24 cellular contexts compared by ENCODE assay signal in genomic region chr12:29883558-29883957, GRCh38.
DNase-seq lines count a peak whose midpoint lies in the region; ATAC-seq and TF ChIP-seq lines count a peak whose summit lies in the region.
"Had no signal": no experiment of that assay in that cellular context is flagged by ENCODE, and none has a peak within 500 bp of the region (broad histone marks: within the 10 kb centered on the region; RNA-seq: fewer than 3 reads in every experiment).

No MANE protein-coding gene starts in this region.

- H3K36me3 Mint-ChIP-seq in WTC11 (peaks cover 65% of the 10 kb centered on the region), nephron (ENCODE audit: low read depth) (peaks cover 4% of the 10 kb centered on the region)
- H3K36me3 Mint-ChIP-seq: CD14-positive monocyte; CD8-positive, alpha-beta memory T cell had no signal

- H3K9me3 Mint-ChIP-seq in WTC11 (peaks cover 70% of the 10 kb centered on the region), nephron (peaks cover 12% of the 10 kb centered on the region)

- POLR2A ChIA-PET in WTC11 (lab: Charles Lee): interaction anchor here (0.6 kb wide), 1 partner anchor 398 kb away, joined by 3 read pairs; no protein-coding TSS in a partner anchor

- H3K4me1 ChIP-seq in right atrium auricular region (no peaks in the 10 kb centered on the region), prostate gland (replicated peaks) (no peaks in the 10 kb centered on the region)
- H3K4me1 ChIP-seq: BE2C had no signal

- H3K36me3 ChIP-seq in right atrium auricular region (no peaks in the 10 kb centered on the region), prostate gland (no peaks in the 10 kb centered on the region)
- H3K36me3 ChIP-seq: BE2C, HAP-1 had no signal

- CTCF ChIA-PET in WTC11 (lab: Charles Lee): no interaction called here

- intact Hi-C loops in Right ventricle myocardium superior (cut with DNase I): no loop called here
- intact Hi-C loops in prostate gland (cut with DNase I): loop anchor here (5.0 to 10.0 kb wide), 2 partner anchors 86 to 329 kb away; no protein-coding TSS in a partner anchor

- DNase-seq in Right ventricle myocardium superior (no peak), right atrium auricular region (ENCODE audit: low spot score) (no peak), WTC11 (ENCODE audit: low spot score) (no peak), NCI-H1436 (lab: John Stamatoyannopoulos, UW) (no peak), prostate gland (ENCODE audit: low spot score) (no peak)
- DNase-seq: 8988T; ACHN; BE2C; Calu3; CD8-positive, alpha-beta memory T cell; DMS79 treated with DMSO at 0.1 percent for 48 hours; HFFc6; NCI-H1048; NCI-H1417 treated with DMSO at 0.1 percent for 48 hours; NCI-H187 treated with DMSO at 0.1 percent for 48 hours; NCI-H2107; NCI-H526; NK-92 treated with Interleukin-12 subunit alpha and Interleukin-12 subunit beta, amount 100 ng/mL, for 24 hours; PC-3 had no signal

- no peak overlapping the region for H3K4me3 Mint-ChIP-seq in WTC11
- H3K4me3 Mint-ChIP-seq in nephron: no peak overlapping the region
- H3K4me3 Mint-ChIP-seq: CD14-positive monocyte; CD8-positive, alpha-beta memory T cell; HFFc6 had no signal

- TF ChIP-seq POLR2A in prostate gland (IDR thresholded peaks at IDR 0.05): no peak

- ATAC-seq in Right ventricle myocardium superior (ENCODE audit: poor library complexity) (peak; percentile 57), WTC11 (no peak), GM21737 (IDR thresholded peaks at IDR 0.05; ENCODE audit: unreplicated experiment) (no peak), HG03520 (IDR thresholded peaks at IDR 0.05; ENCODE audit: unreplicated experiment) (no peak)
- ATAC-seq: PC-3 had no signal

- no peaks in the 10 kb centered on the region for H3K27me3 ChIP-seq in right atrium auricular region
- no peaks in the 10 kb centered on the region for H3K27me3 ChIP-seq in prostate gland (replicated peaks; ENCODE audit: insufficient read depth)
- H3K27me3 ChIP-seq: BE2C had no signal

- H3K9me3 ChIP-seq in right atrium auricular region: no peaks in the 10 kb centered on the region
- H3K9me3 ChIP-seq in prostate gland: no peaks in the 10 kb centered on the region
- H3K9me3 ChIP-seq: BE2C had no signal

- H3K4me1 Mint-ChIP-seq in WTC11 (peaks cover 40% of the 10 kb centered on the region), nephron (peaks cover 39% of the 10 kb centered on the region)
- H3K4me1 Mint-ChIP-seq: CD14-positive monocyte; CD8-positive, alpha-beta memory T cell had no signal

- H3K27ac ChIP-seq in right atrium auricular region (no peak overlapping the region), prostate gland (no peak overlapping the region)

- H3K27me3 Mint-ChIP-seq in WTC11 (ENCODE audit: low read depth): peaks cover 16% of the 10 kb centered on the region
- H3K27me3 Mint-ChIP-seq in nephron (ENCODE audit: low read depth): peaks cover 4% of the 10 kb centered on the region
- H3K27me3 Mint-ChIP-seq: CD8-positive, alpha-beta memory T cell had no signal

- no peak for TF ChIP-seq CTCF in right atrium auricular region (IDR thresholded peaks at IDR 0.05)
- TF ChIP-seq CTCF in WTC11 (IDR thresholded peaks at IDR 0.05): no peak
- TF ChIP-seq CTCF in nephron (IDR thresholded peaks at IDR 0.05; ENCODE audit: unreplicated experiment in 3 of 3): no peak
- TF ChIP-seq CTCF in prostate gland (IDR thresholded peaks at IDR 0.05): no peak

- H3K27ac Mint-ChIP-seq in WTC11 (peak overlapping the region; percentile 99), nephron (peak overlapping the region; percentile 42 to 81 (median 76))
- H3K27ac Mint-ChIP-seq: CD14-positive monocyte; CD8-positive, alpha-beta memory T cell; HFFc6 had no signal

- no peak overlapping the region for H3K4me3 ChIP-seq in right atrium auricular region
- H3K4me3 ChIP-seq in prostate gland: no peak overlapping the region
- H3K4me3 ChIP-seq: HAP-1 had no signal

TF ChIP-seq in WTC11, 78 proteins besides CTCF, POLR2A, EP300 and RAD21 (continues in another document):
- TF ChIP-seq CREB1 (CRISPR knock-in tag; IDR thresholded peaks at IDR 0.05) (no peak), TEAD1 (CRISPR knock-in tag; IDR thresholded peaks at IDR 0.05) (no peak), RORB (CRISPR knock-in tag; IDR thresholded peaks at IDR 0.05) (no peak), AFF4 (CRISPR knock-in tag; IDR thresholded peaks at IDR 0.05; ENCODE audit: borderline replicate concordance) (no peak), NR2C2 (CRISPR knock-in tag; IDR thresholded peaks at IDR 0.05) (no peak), ARID4B (CRISPR knock-in tag; IDR thresholded peaks at IDR 0.05; ENCODE audit: borderline replicate concordance) (no peak), E2F4 (CRISPR knock-in tag; IDR thresholded peaks at IDR 0.05; ENCODE audit: borderline replicate concordance, low read depth) (no peak), PREB (CRISPR knock-in tag; IDR thresholded peaks at IDR 0.05; ENCODE audit: borderline replicate concordance) (no peak), KAT7 (CRISPR knock-in tag; IDR thresholded peaks at IDR 0.05; ENCODE audit: borderline replicate concordance) (no peak), MXD4 (CRISPR knock-in tag; IDR thresholded peaks at IDR 0.05; ENCODE audit: borderline replicate concordance) (no peak)
